1 cellular context compared by ENCODE assay signal in genomic region chr12:56127888-56128668, GRCh38.
TF ChIP-seq lines count a peak whose summit lies in the region.

A gene with protein sequence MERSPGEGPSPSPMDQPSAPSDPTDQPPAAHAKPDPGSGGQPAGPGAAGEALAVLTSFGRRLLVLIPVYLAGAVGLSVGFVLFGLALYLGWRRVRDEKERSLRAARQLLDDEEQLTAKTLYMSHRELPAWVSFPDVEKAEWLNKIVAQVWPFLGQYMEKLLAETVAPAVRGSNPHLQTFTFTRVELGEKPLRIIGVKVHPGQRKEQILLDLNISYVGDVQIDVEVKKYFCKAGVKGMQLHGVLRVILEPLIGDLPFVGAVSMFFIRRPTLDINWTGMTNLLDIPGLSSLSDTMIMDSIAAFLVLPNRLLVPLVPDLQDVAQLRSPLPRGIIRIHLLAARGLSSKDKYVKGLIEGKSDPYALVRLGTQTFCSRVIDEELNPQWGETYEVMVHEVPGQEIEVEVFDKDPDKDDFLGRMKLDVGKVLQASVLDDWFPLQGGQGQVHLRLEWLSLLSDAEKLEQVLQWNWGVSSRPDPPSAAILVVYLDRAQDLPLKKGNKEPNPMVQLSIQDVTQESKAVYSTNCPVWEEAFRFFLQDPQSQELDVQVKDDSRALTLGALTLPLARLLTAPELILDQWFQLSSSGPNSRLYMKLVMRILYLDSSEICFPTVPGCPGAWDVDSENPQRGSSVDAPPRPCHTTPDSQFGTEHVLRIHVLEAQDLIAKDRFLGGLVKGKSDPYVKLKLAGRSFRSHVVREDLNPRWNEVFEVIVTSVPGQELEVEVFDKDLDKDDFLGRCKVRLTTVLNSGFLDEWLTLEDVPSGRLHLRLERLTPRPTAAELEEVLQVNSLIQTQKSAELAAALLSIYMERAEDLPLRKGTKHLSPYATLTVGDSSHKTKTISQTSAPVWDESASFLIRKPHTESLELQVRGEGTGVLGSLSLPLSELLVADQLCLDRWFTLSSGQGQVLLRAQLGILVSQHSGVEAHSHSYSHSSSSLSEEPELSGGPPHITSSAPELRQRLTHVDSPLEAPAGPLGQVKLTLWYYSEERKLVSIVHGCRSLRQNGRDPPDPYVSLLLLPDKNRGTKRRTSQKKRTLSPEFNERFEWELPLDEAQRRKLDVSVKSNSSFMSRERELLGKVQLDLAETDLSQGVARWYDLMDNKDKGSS (plus strand): TSS chr12:56128267. CDS start chr12:56128320, 53 bp downstream.

TF ChIP-seq in HepG2, 621 proteins besides CTCF, POLR2A, EP300 and RAD21 (continued from another document and continues in another):
- peak; percentile 29 for TF ChIP-seq ZNF407 (CRISPR knock-in tag; IDR thresholded peaks at IDR 0.05; ENCODE audit: not compliant biosample characterization)
- TF ChIP-seq, protein P1, sequence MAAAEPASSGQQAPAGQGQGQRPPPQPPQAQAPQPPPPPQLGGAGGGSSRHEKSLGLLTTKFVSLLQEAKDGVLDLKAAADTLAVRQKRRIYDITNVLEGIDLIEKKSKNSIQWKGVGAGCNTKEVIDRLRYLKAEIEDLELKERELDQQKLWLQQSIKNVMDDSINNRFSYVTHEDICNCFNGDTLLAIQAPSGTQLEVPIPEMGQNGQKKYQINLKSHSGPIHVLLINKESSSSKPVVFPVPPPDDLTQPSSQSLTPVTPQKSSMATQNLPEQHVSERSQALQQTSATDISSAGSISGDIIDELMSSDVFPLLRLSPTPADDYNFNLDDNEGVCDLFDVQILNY (CRISPR knock-in tag; conservative IDR thresholded peaks at IDR 0.05) = 0 out of 2 replicates have a peak, but pooled peaks have one; percentile 49
- TF ChIP-seq ZBTB3 (CRISPR knock-in tag; IDR thresholded peaks at IDR 0.05; ENCODE audit: borderline replicate concordance, low read depth) = peak; percentile 75; the same call in 1 of the 2 replicates
- TF ChIP-seq MTF1 (CRISPR knock-in tag; IDR thresholded peaks at IDR 0.05) = no peak
- peak; percentile 88 for TF ChIP-seq ZFX (CRISPR knock-in tag; IDR thresholded peaks at IDR 0.05; ENCODE audit: low read depth)
- no peak for TF ChIP-seq MZF1 (CRISPR knock-in tag; IDR thresholded peaks at IDR 0.05; ENCODE audit: borderline replicate concordance)
- TF ChIP-seq AGO2 (optimal IDR thresholded peaks at IDR 0.05; ENCODE audit: low read depth, low read length) = peak; percentile 73
- peak; percentile 51; the same call in 1 of the 2 replicates for TF ChIP-seq ZNF556 (CRISPR knock-in tag; IDR thresholded peaks at IDR 0.05; ENCODE audit: borderline replicate concordance)
- peak in 1 of 2 experiments; percentile 77; a peak in 3 of 4 replicates for TF ChIP-seq HMGXB4 (CRISPR knock-in tag; IDR thresholded peaks at IDR 0.05; ENCODE audit: borderline replicate concordance in 1 of 2, low read depth in 1 of 2)
- TF ChIP-seq, protein P2, sequence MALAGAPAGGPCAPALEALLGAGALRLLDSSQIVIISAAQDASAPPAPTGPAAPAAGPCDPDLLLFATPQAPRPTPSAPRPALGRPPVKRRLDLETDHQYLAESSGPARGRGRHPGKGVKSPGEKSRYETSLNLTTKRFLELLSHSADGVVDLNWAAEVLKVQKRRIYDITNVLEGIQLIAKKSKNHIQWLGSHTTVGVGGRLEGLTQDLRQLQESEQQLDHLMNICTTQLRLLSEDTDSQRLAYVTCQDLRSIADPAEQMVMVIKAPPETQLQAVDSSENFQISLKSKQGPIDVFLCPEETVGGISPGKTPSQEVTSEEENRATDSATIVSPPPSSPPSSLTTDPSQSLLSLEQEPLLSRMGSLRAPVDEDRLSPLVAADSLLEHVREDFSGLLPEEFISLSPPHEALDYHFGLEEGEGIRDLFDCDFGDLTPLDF (CRISPR knock-in tag; IDR thresholded peaks at IDR 0.05) = peak; percentile 91
- TF ChIP-seq NFYB (CRISPR knock-in tag; IDR thresholded peaks at IDR 0.05) = peak; percentile 85
- TF ChIP-seq ZNF350 (CRISPR knock-in tag; IDR thresholded peaks at IDR 0.05; ENCODE audit: borderline replicate concordance, low read depth) = peak; percentile 39; the same call in 1 of the 2 replicates
- peak; percentile 46; the same call in 1 of the 2 replicates for TF ChIP-seq NFKB2 (CRISPR knock-in tag; IDR thresholded peaks at IDR 0.05; ENCODE audit: borderline replicate concordance)
- TF ChIP-seq ZNF749 (CRISPR knock-in tag; IDR thresholded peaks at IDR 0.05; ENCODE audit: borderline replicate concordance) = peak; percentile 45; the same call in 1 of the 2 replicates
- TF ChIP-seq, protein P3, sequence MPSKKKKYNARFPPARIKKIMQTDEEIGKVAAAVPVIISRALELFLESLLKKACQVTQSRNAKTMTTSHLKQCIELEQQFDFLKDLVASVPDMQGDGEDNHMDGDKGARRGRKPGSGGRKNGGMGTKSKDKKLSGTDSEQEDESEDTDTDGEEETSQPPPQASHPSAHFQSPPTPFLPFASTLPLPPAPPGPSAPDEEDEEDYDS (CRISPR knock-in tag; IDR thresholded peaks at IDR 0.05) = peak; percentile 93
- peak; percentile 55; the same call in 1 of the 2 replicates for TF ChIP-seq TFE3 (CRISPR knock-in tag; IDR thresholded peaks at IDR 0.05)
- TF ChIP-seq HDAC2 (CRISPR knock-in tag; IDR thresholded peaks at IDR 0.05) = no peak
- no peak for TF ChIP-seq ZFP1 (CRISPR knock-in tag; IDR thresholded peaks at IDR 0.05)
- TF ChIP-seq ZNF441 (CRISPR knock-in tag; IDR thresholded peaks at IDR 0.05; ENCODE audit: borderline replicate concordance) = 0 out of 2 replicates have a peak, but pooled peaks have one; percentile 27
- TF ChIP-seq SRY (CRISPR knock-in tag; IDR thresholded peaks at IDR 0.05) = peak; percentile 91
- TF ChIP-seq ZNF292 (CRISPR knock-in tag; IDR thresholded peaks at IDR 0.05; ENCODE audit: borderline replicate concordance, low read depth) = 0 out of 2 replicates have a peak, but pooled peaks have one; percentile 38
- peak; percentile 52 for TF ChIP-seq DMAP1 (CRISPR knock-in tag; IDR thresholded peaks at IDR 0.05)
- TF ChIP-seq PRDM10 (CRISPR knock-in tag; IDR thresholded peaks at IDR 0.05; ENCODE audit: low read depth) = peak; percentile 77; the same call in 1 of the 2 replicates
- no peak for TF ChIP-seq LCORL (IDR thresholded peaks at IDR 0.05)
- 0 out of 2 replicates have a peak, but pooled peaks have one; percentile 33 for TF ChIP-seq LCORL (CRISPR knock-in tag; IDR thresholded peaks at IDR 0.05)
- TF ChIP-seq IKZF5 (CRISPR knock-in tag; IDR thresholded peaks at IDR 0.05) = peak; percentile 59; the same call in 1 of the 2 replicates
